In genomic region chr11:38538866-38539651, GRCh38 we compare ENCODE assay signal across 1 cellular context.
A peak's percentile ranks its signal among the peaks of the same experiment; 100 is the strongest.
TF ChIP-seq lines count a peak whose summit lies in the region.

No MANE protein-coding gene starts in this region.

TF ChIP-seq in K562, 482 proteins besides CTCF, POLR2A, EP300 and RAD21 (continued from another document and continues in another):
- TF ChIP-seq TRIM25 (IDR thresholded peaks at IDR 0.05; ENCODE audit: borderline replicate concordance) (no peak), GABPB2 (CRISPR knock-in tag; conservative IDR thresholded peaks at IDR 0.05) (no peak), TSC22D4 (tag; IDR thresholded peaks at IDR 0.05) (no peak), ZNF212 (CRISPR knock-in tag; IDR thresholded peaks at IDR 0.05) (no peak), ZNF24 (IDR thresholded peaks at IDR 0.05) (no peak), KLF13 (tag; IDR thresholded peaks at IDR 0.05; ENCODE audit: borderline replicate concordance, low read depth) (no peak), ID3 (CRISPR knock-in tag; IDR thresholded peaks at IDR 0.05) (no peak), ID3 (tag; IDR thresholded peaks at IDR 0.05) (peak; percentile 72; the same call in 1 of the 2 replicates), E2F5 (CRISPR knock-in tag; IDR thresholded peaks at IDR 0.05) (no peak), CEBPB (tag; IDR thresholded peaks at IDR 0.05) (no peak; the same call in 1 of the 2 replicates), ZNF280A (IDR thresholded peaks at IDR 0.05; ENCODE audit: low read depth, partially characterized antibody) (no peak), FOXJ2 (tag; IDR thresholded peaks at IDR 0.05) (no peak), MXD1 (CRISPR knock-in tag; IDR thresholded peaks at IDR 0.05; ENCODE audit: borderline replicate concordance, poor library complexity, severe bottlenecking) (no peak), USF2 (CRISPR knock-in tag; IDR thresholded peaks at IDR 0.05) (no peak), POLR2G (IDR thresholded peaks at IDR 0.05; ENCODE audit: low read depth, low read length) (no peak), TARDBP (IDR thresholded peaks at IDR 0.05) (no peak), TEAD2 (tag; IDR thresholded peaks at IDR 0.05) (no peak), REST (CRISPR knock-in tag; IDR thresholded peaks at IDR 0.05; ENCODE audit: low read depth) (no peak), ZBTB11 (CRISPR knock-in tag; IDR thresholded peaks at IDR 0.05) (peak in 1 of 3 experiments; percentile 67; a peak in 1 of 6 replicates), RCOR1 (IDR thresholded peaks at IDR 0.05; ENCODE audit: borderline replicate concordance in 1 of 2, low read depth in 2 of 2, low read length in 2 of 2) (peak in 1 of 2 experiments; percentile 93; a peak in 2 of 4 replicates), HINFP (tag; conservative IDR thresholded peaks at IDR 0.05; ENCODE audit: low read depth) (no peak), ZNF512 (tag; IDR thresholded peaks at IDR 0.05) (0 out of 2 replicates have a peak, but pooled peaks have one; percentile 32), ZBTB49 (CRISPR knock-in tag; IDR thresholded peaks at IDR 0.05; ENCODE audit: borderline replicate concordance) (no peak), E2F8 (IDR thresholded peaks at IDR 0.05; ENCODE audit: low read depth, partially characterized antibody) (no peak), GATAD2B (IDR thresholded peaks at IDR 0.05; ENCODE audit: borderline replicate concordance) (peak; percentile 87), PHF20 (IDR thresholded peaks at IDR 0.05; ENCODE audit: partially characterized antibody) (no peak), ZKSCAN8 (CRISPR knock-in tag; IDR thresholded peaks at IDR 0.05) (no peak), BRCA1 (IDR thresholded peaks at IDR 0.05) (no peak), BRCA1 (CRISPR knock-in tag; IDR thresholded peaks at IDR 0.05) (no peak), CXXC5 (CRISPR knock-in tag; IDR thresholded peaks at IDR 0.05) (peak; percentile 74), TCF15 (CRISPR knock-in tag; IDR thresholded peaks at IDR 0.05) (no peak), MED1 (CRISPR knock-in tag; IDR thresholded peaks at IDR 0.05; ENCODE audit: borderline replicate concordance) (no peak), ZNF274 (IDR thresholded peaks at IDR 0.05; ENCODE audit: borderline replicate concordance, low read depth, low read length) (no peak), ZNF354B (CRISPR knock-in tag; IDR thresholded peaks at IDR 0.05) (no peak), TRIM24 (IDR thresholded peaks at IDR 0.05) (peak; percentile 96 to 98)
